Comparison of ENCODE assay signal across 22 cellular contexts in the genomic region with DNA sequence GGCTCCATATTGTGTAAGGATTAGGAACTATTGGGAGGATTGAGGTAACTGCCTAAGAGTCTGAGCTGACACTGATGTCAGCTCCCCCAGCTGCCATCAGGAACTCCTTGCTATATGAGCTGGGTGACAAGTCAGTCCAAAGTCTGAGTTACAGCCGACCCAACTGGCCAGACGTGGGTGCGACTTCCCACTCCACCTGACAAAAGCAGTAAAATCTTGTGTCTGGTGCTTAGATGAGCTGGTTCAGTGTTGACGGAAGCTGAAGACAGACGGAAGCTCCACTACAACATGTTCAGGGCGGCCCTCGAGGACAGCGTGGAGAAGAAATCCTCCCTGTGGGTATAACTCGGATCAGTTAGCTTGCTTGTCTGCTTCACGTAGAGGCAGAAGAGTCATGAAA. TPM values are rescaled to one million over a fixed set of nuclear protein-coding genes. Genes with fewer than 3 reads are reported as not detected.
A peak's percentile ranks its signal among the peaks of the same experiment; 100 is the strongest.
DNase-seq lines count a peak whose midpoint lies in the region; ATAC-seq, FAIRE-seq and TF ChIP-seq lines count a peak whose summit lies in the region.
"Had no signal": no experiment of that assay in that cellular context is flagged by ENCODE, and none has a peak within 500 bp of the region (broad histone marks: within the 10 kb centered on the region; RNA-seq: fewer than 3 reads in every experiment).

No MANE protein-coding gene starts in this region.

- peaks cover 0 to 7% of the 10 kb centered on the region in 2 experiments; a peak in 1 of 5 replicates for H3K27me3 ChIP-seq in K562 (ENCODE audit: control insufficient read depth in 2 of 2, insufficient read depth in 2 of 2, low read length in 2 of 2)
- H3K27me3 ChIP-seq: MG63 had no signal

- TF ChIP-seq RAD21 in K562 (CRISPR knock-in tag; conservative IDR thresholded peaks at IDR 0.05 in 1 of 2, IDR thresholded peaks at IDR 0.05 in 1 of 2) = no peak

- 0 out of 3 replicates have a peak overlapping the region, but pooled peaks have one; percentile 2 for H3K27ac ChIP-seq in K562 (ENCODE audit: extremely low read depth, low read depth, low read length)
- H3K27ac ChIP-seq: 22Rv1, SJCRH30 had no signal

- peak; percentile 54 for DNase-seq in NCI-H82 (lab: John Stamatoyannopoulos, UW)
- no peak for DNase-seq in NCI-H82 treated with DMSO at 0.1 percent for 48 hours (lab: John Stamatoyannopoulos, UW; ENCODE audit: unreplicated experiment)
- peak in 1 of 4 experiments; percentile 11 for DNase-seq in K562 (ENCODE audit: extremely low read depth in 1 of 4, low spot score in 3 of 4)
- DNase-seq in mucosa of descending colon = peak; percentile 78 to 87 (median 80)
- no peak for DNase-seq in NCI-H2029 (lab: John Stamatoyannopoulos, UW)
- no peak for DNase-seq in Ammon's horn (ENCODE audit: low spot score)
- DNase-seq: ACHN; C1 segment of cervical spinal cord; CD8-positive, alpha-beta memory T cell; MG63; NCI-H1417; NCI-H1694 treated with DMSO at 0.1 percent for 48 hours; NCI-H446 treated with DMSO at 0.1 percent for 48 hours; NCI-H526 treated with DMSO at 0.1 percent for 48 hours; SJCRH30 had no signal

- POLR2A ChIA-PET in K562 (lab: Yijun Ruan, JAX) = interaction anchor here (0.7 to 1.2 kb wide), 3 partner anchors 12 to 27 kb away, joined by 3 to 8 read pairs (median 4); no protein-coding TSS in a partner anchor

- TF ChIP-seq POLR2A in K562 (conservative IDR thresholded peaks at IDR 0.05) = no peak

- no TSS peak for BruUV-seq in K562 (replicated peaks; lab: Mats Ljungman, UMichigan)

- H4K20me1 ChIP-seq in K562 (replicated peaks; ENCODE audit: control insufficient read depth, insufficient read depth, low read length) = no peaks in the 10 kb centered on the region

- no peak for FAIRE-seq in K562 (lab: Jason Lieb, UNC)
- FAIRE-seq: G401.6, GM12892, GM19239, RCC 7860 had no signal

- no peaks in the 10 kb centered on the region for H3K79me2 ChIP-seq in K562 (ENCODE audit: control insufficient read depth, insufficient read depth, low read length)

- peak overlapping the region in 1 of 2 experiments; percentile 38; a peak in 1 of 4 replicates for H3K9ac ChIP-seq in K562 (ENCODE audit: insufficient read depth in 1 of 2, low read depth in 2 of 2, low read length in 2 of 2)

- TF ChIP-seq EP300 in K562 (IDR thresholded peaks at IDR 0.05; ENCODE audit: low read length) = no peak

- ATAC-seq in K562 (peak; percentile 19; the same call in 2 of the 3 replicates), mucosa of descending colon (peak; percentile 95), GM19035 (IDR thresholded peaks at IDR 0.05; ENCODE audit: unreplicated experiment) (no peak), HG03025 (IDR thresholded peaks at IDR 0.05; ENCODE audit: low FRiP score, unreplicated experiment) (no peak)

- intact Hi-C loops in K562 (cut with micrococcal nuclease) = no loop called here
- intact Hi-C loops in mucosa of descending colon (cut with DNase I, micrococcal nuclease) = no loop called here

- WGBS in K562 (ENCODE audit: insufficient coverage, low coverage, missing lambda C conversion rate) = 84% methylated on average over 10 of the region's 10 CpGs

- in situ Hi-C loops in K562 (cut with MboI) = no loop called here

- H3K9me3 ChIP-seq in K562 (replicated peaks; ENCODE audit: control insufficient read depth, insufficient read depth, low read depth, low read length) = no peaks in the 10 kb centered on the region
- no peaks in the 10 kb centered on the region for H3K9me3 ChIP-seq in mucosa of descending colon
- H3K9me3 ChIP-seq: MG63 had no signal

- TF ChIP-seq CTCF in K562 (IDR thresholded peaks at IDR 0.05 in 2 of 3, conservative IDR thresholded peaks at IDR 0.05 in 1 of 3; ENCODE audit: insufficient read depth in 2 of 3, low read depth in 1 of 3, low read length in 3 of 3) (no peak), mucosa of descending colon (IDR thresholded peaks at IDR 0.05) (no peak)

- peak overlapping the region; percentile 97 for H2AFZ ChIP-seq in K562 (ENCODE audit: low read depth, low read length)

- H3K4me2 ChIP-seq in K562 (ENCODE audit: insufficient read depth, low read length) = peak overlapping the region; percentile 68

- H3K4me3 ChIP-seq in K562 (no peak overlapping the region), mucosa of descending colon (no peak overlapping the region)
- H3K4me3 ChIP-seq: MG63, SJCRH30 had no signal

- H3K36me3 ChIP-seq in K562 (ENCODE audit: control insufficient read depth, insufficient read depth, low read length) (no peaks in the 10 kb centered on the region), mucosa of descending colon (ENCODE audit: low read depth) (no peaks in the 10 kb centered on the region)
- H3K36me3 ChIP-seq: MG63, SJCRH30 had no signal

- CTCF ChIA-PET in K562 (lab: Yijun Ruan, JAX; ENCODE audit: low intra/inter-chr PET ratio) = no interaction called here

- no peaks in the 10 kb centered on the region for H3K9me1 ChIP-seq in K562 (ENCODE audit: control insufficient read depth, insufficient read depth, low read length)

- H3K4me1 ChIP-seq in K562 (replicated peaks in 1 of 2; ENCODE audit: control insufficient read depth in 2 of 2, insufficient read depth in 2 of 2, low read length in 2 of 2) = peaks cover 3 to 10% of the 10 kb centered on the region in 2 experiments; a peak in 2 of 5 replicates
- peaks cover 16% of the 10 kb centered on the region for H3K4me1 ChIP-seq in mucosa of descending colon (ENCODE audit: low read depth)
- H3K4me1 ChIP-seq: SJCRH30 had no signal

TF ChIP-seq in K562, 482 proteins besides CTCF, POLR2A, EP300 and RAD21 (continues in another document):
- no peak for TF ChIP-seq HDAC3 (IDR thresholded peaks at IDR 0.05; ENCODE audit: borderline replicate concordance, partially characterized antibody)
- no peak for TF ChIP-seq IFI16 (CRISPR knock-in tag; IDR thresholded peaks at IDR 0.05)
- no peak for TF ChIP-seq ZNF717 (CRISPR knock-in tag; IDR thresholded peaks at IDR 0.05)
- TF ChIP-seq BCOR (IDR thresholded peaks at IDR 0.05) = no peak
- no peak for TF ChIP-seq YY1 (IDR thresholded peaks at IDR 0.05; ENCODE audit: borderline replicate concordance in 1 of 3, control insufficient read depth in 1 of 3, extremely low read depth in 1 of 3, insufficient read depth in 3 of 3, insufficient read length in 1 of 3, insufficient replicate concordance in 2 of 3, low read depth in 1 of 3, low read length in 2 of 3)
- TF ChIP-seq XRCC5 (IDR thresholded peaks at IDR 0.05; ENCODE audit: low read depth, low read length) = no peak
- no peak for TF ChIP-seq TAF7 (tag; IDR thresholded peaks at IDR 0.05)
- no peak for TF ChIP-seq U2AF2 (optimal IDR thresholded peaks at IDR 0.05; ENCODE audit: low read depth, low read length)
- TF ChIP-seq, protein P1, sequence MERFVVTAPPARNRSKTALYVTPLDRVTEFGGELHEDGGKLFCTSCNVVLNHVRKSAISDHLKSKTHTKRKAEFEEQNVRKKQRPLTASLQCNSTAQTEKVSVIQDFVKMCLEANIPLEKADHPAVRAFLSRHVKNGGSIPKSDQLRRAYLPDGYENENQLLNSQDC (CRISPR knock-in tag; IDR thresholded peaks at IDR 0.05) = no peak
- no peak for TF ChIP-seq NR2F6 (CRISPR knock-in tag; IDR thresholded peaks at IDR 0.05)
- no peak for TF ChIP-seq MEIS2 (IDR thresholded peaks at IDR 0.05; ENCODE audit: partially characterized antibody)

RNA-seq across cellular contexts. Expression of a gene that starts 22.8 kb away (rescaled TPM):
- total RNA-seq in K562 (2011; cell fraction: chromatin; rRNA removed; ENCODE audit: low replicate concordance) = 10.2 and 23.1 TPM in 2 replicates
- 12.9 and 15.8 TPM in 2 replicates for total RNA-seq in K562 (2011; cell fraction: nucleolus; rRNA removed)
- total RNA-seq in K562 (2011; cell fraction: nucleoplasm; rRNA removed) = 10.6 and 15.3 TPM in 2 replicates
- 3.8 and 5.3 TPM in 2 replicates for total RNA-seq in K562 (2014; rRNA removed)
- total RNA-seq in K562 (2014; rRNA removed; fragmentation: Illumina TruSeq; extraction: Trizol) = 0.62 and 0.67 TPM in 2 replicates
- 1.5 and 1.7 TPM in 2 replicates for total RNA-seq in K562 (2015; rRNA removed; fragmentation: Illumina TruSeq; extraction: Trizol)
- 9.5 and 11.0 TPM in 2 replicates for total RNA-seq in K562 (2021)
- polyA plus RNA-seq in K562 (2011; rRNA removed) = 3.9 and 4.9 TPM in 2 replicates
- polyA plus RNA-seq in K562 (2011; cell fraction: cytosol; rRNA removed) = 7.9 and 9.1 TPM in 2 replicates
- polyA plus RNA-seq in K562 (2011; cell fraction: nucleus; rRNA removed) = 19.1 and 19.2 TPM in 2 replicates
- 4.7 and 7.3 TPM in 2 replicates for polyA plus RNA-seq in K562 (2012)
- polyA plus RNA-seq in K562 (2014; fragmentation: Illumina TruSeq; extraction: Trizol) = 1.5 and 3.1 TPM in 2 replicates
- under 1 TPM; 0.06 to 0.07 TPM for polyA plus RNA-seq in K562 (2014; fragmentation: Nextera tagmentation; extraction: Ambion mirVana)
- polyA plus RNA-seq in K562 (2014; rRNA removed) = 2.9 and 3.7 TPM in 2 replicates
- 39.8 and 58.5 TPM in 2 replicates for polyA minus RNA-seq in K562 (2011; rRNA and poly(A)+ RNA removed)
- polyA minus RNA-seq in K562 (2011; cell fraction: cytosol; rRNA and poly(A)+ RNA removed) = 7.1 and 7.3 TPM in 2 replicates
- polyA minus RNA-seq in K562 (2011; cell fraction: nucleus; rRNA and poly(A)+ RNA removed) = 4.3 TPM in 2 replicates
- total RNA-seq in mucosa of descending colon = under 1 TPM; 0.24 to 0.66 (median 0.26) TPM
- polyA plus RNA-seq: CD8-positive, alpha-beta memory T cell had no signal

RNA-seq across cellular contexts. Expression of a gene that starts 27.6 kb away (rescaled TPM):
- 38.8 and 78.3 TPM in 2 replicates for total RNA-seq in K562 (2011; cell fraction: chromatin; rRNA removed; ENCODE audit: low replicate concordance)
- total RNA-seq in K562 (2011; cell fraction: nucleolus; rRNA removed) = 62.0 and 74.4 TPM in 2 replicates
- total RNA-seq in K562 (2011; cell fraction: nucleoplasm; rRNA removed) = 44.5 and 47.7 TPM in 2 replicates
- total RNA-seq in K562 (2014; rRNA removed) (29.1 and 33.3 TPM in 2 replicates), K562 (2014; rRNA removed; fragmentation: Illumina TruSeq; extraction: Trizol) (10.6 and 12.0 TPM in 2 replicates), K562 (2015; rRNA removed; fragmentation: Illumina TruSeq; extraction: Trizol) (16.4 and 18.9 TPM in 2 replicates), K562 (2021) (59.6 and 63.0 TPM in 2 replicates), mucosa of descending colon (10 to 100 TPM; 31.1 to 34.2 (median 31.5) TPM)
- polyA plus RNA-seq in K562 (2011; rRNA removed) (12.9 and 28.3 TPM in 2 replicates), K562 (2014; fragmentation: Illumina TruSeq; extraction: Trizol) (14.8 and 32.1 TPM in 2 replicates), K562 (2014; fragmentation: Nextera tagmentation; extraction: Ambion mirVana) (1 to 10 TPM in 1 of 2 experiments, under 1 TPM in 1; 0.76 to 1.4 TPM), K562 (2014; rRNA removed) (33.6 and 36.5 TPM in 2 replicates)
- polyA plus RNA-seq in K562 (2011; cell fraction: cytosol; rRNA removed) = 19.0 and 31.9 TPM in 2 replicates
- 59.7 and 83.0 TPM in 2 replicates for polyA plus RNA-seq in K562 (2011; cell fraction: nucleus; rRNA removed)
- 44.5 and 46.5 TPM in 2 replicates for polyA plus RNA-seq in K562 (2012)
- polyA minus RNA-seq in K562 (2011; rRNA and poly(A)+ RNA removed) = 7.8 and 9.9 TPM in 2 replicates
- polyA minus RNA-seq in K562 (2011; cell fraction: cytosol; rRNA and poly(A)+ RNA removed) = 26.9 and 38.7 TPM in 2 replicates
- 48.3 and 117 TPM in 2 replicates for polyA minus RNA-seq in K562 (2011; cell fraction: nucleus; rRNA and poly(A)+ RNA removed)

Comparison
In these comparisons a context has a peak if more than half of its experiments do, and no peak if none do; other contexts are left out.
1. DNase-seq: peak in NCI-H82 (single experiment) and mucosa of descending colon (3 of 3); none in NCI-H82 treated with DMSO at 0.1 percent for 48 hours (single experiment), NCI-H2029 (single experiment) and Ammon's horn (single experiment).
2. ATAC-seq: peak in K562 (single experiment) and mucosa of descending colon (single experiment); none in GM19035 (single experiment) and HG03025 (single experiment).